Comparison of ENCODE assay signal across 15 cellular contexts in the genomic region with DNA sequence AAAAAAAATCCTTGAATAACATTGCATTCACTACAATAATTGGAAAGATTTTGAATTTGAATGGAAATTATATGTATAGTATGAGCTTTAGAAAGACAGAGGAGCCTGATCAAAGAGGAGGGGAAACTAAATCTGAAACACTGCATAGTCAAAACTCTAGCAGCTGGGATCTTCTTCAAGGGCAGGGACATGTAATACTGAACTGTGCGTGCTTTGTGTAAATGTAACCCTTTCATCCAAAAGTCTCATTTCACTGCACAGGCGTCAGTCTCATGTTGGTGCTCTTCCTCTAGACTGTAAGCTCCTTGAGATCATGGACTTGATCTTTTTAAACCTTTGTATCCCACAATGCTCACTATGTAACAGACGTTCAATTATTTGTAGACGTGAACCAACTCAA.
DNase-seq lines count a peak whose midpoint lies in the region; ATAC-seq and TF ChIP-seq lines count a peak whose summit lies in the region.
"Had no signal": no experiment of that assay in that cellular context is flagged by ENCODE, and none has a peak within 500 bp of the region (broad histone marks: within the 10 kb centered on the region; RNA-seq: fewer than 3 reads in every experiment).

No MANE protein-coding gene starts in this region.

- TF ChIP-seq POLR2A in thyroid gland (IDR thresholded peaks at IDR 0.05): no peak

- H3K4me3 ChIP-seq in GM23338 (no peak overlapping the region), thyroid gland (replicated peaks in 1 of 3) (no peak overlapping the region)

- H3K27me3 Mint-ChIP-seq in GM23338 (ENCODE audit: insufficient read depth, low read depth, poor library complexity) (peaks cover 4% of the 10 kb centered on the region), osteocyte (ENCODE audit: unreplicated experiment) (no peaks in the 10 kb centered on the region)

- peak overlapping the region; percentile 66; the same call in 1 of the 2 replicates for H2AFZ ChIP-seq in GM23338

- H3K36me3 ChIP-seq in GM23338 (ENCODE audit: insufficient read depth): peaks cover 7% of the 10 kb centered on the region
- no peaks in the 10 kb centered on the region for H3K36me3 ChIP-seq in thyroid gland

- DNase-seq in GM23338 (ENCODE audit: low spot score) (no peak), NCI-H526 treated with DMSO at 0.1 percent for 48 hours (lab: John Stamatoyannopoulos, UW) (peak; percentile 40), left kidney (ENCODE audit: low read depth, low spot score) (peak; percentile 51), thyroid gland (no peak), NCI-H187 treated with DMSO at 0.1 percent for 48 hours (lab: John Stamatoyannopoulos, UW) (no peak), osteocyte (ENCODE audit: extremely low spot score, unreplicated experiment) (no peak)
- DNase-seq in stimulated activated CD4-positive, alpha-beta T cell treated with anti-CD3 and anti-CD28 coated beads, Interleukin-4, amount 100 ng/mL, for 4 hours: no peak
- DNase-seq: CD8-positive, alpha-beta T cell; COR-L47; DMS153; DMS79 treated with DMSO at 0.1 percent for 48 hours; EL had no signal

- peaks cover 5% of the 10 kb centered on the region; the same call in 1 of the 2 replicates for H3K4me1 ChIP-seq in GM23338 (ENCODE audit: insufficient read depth)
- peaks cover 79 to 80% of the 10 kb centered on the region in 2 donors for H3K4me1 ChIP-seq in thyroid gland

- no peak for ATAC-seq in GM23338
- ATAC-seq: CD8-positive, alpha-beta T cell; HCT116; HepG2 had no signal

- H3K27me3 ChIP-seq in GM23338 (ENCODE audit: insufficient read depth) (no peaks in the 10 kb centered on the region), thyroid gland (no peaks in the 10 kb centered on the region)

- H3K27ac Mint-ChIP-seq in GM23338: no peak overlapping the region
- no peak overlapping the region for H3K27ac Mint-ChIP-seq in osteocyte (ENCODE audit: unreplicated experiment)
- H3K27ac Mint-ChIP-seq: CD14-positive monocyte; CD8-positive, alpha-beta T cell had no signal

- 90 to 91% methylated on average over 4 of the region's 4 CpGs for WGBS in thyroid gland, 2 donors

- intact Hi-C loops in thyroid gland (cut with DNase I): no loop called here

- no peaks in the 10 kb centered on the region for H3F3A ChIP-seq in GM23338 (replicated peaks; ENCODE audit: low read depth)

- H3K9me3 Mint-ChIP-seq in GM23338: peaks cover 19% of the 10 kb centered on the region
- H3K9me3 Mint-ChIP-seq in osteocyte (ENCODE audit: unreplicated experiment): peaks cover 15% of the 10 kb centered on the region

- no peaks in the 10 kb centered on the region for H4K20me1 ChIP-seq in GM23338 (replicated peaks; ENCODE audit: insufficient read depth)

- H3K9me3 ChIP-seq in thyroid gland: no peaks in the 10 kb centered on the region

- H3K27ac ChIP-seq in GM23338 (ENCODE audit: low read depth) (no peak overlapping the region), thyroid gland (peak overlapping the region; percentile 62 to 97 (median 91))

- H3K4me2 ChIP-seq in GM23338: no peak overlapping the region

- TF ChIP-seq CTCF in GM23338 (conservative IDR thresholded peaks at IDR 0.05; ENCODE audit: low read depth in 2 of 2) (no peak), thyroid gland (IDR thresholded peaks at IDR 0.05) (no peak), osteocyte (IDR thresholded peaks at IDR 0.05) (no peak)

- no peaks in the 10 kb centered on the region for H3K79me2 ChIP-seq in GM23338 (replicated peaks; ENCODE audit: insufficient read depth)

- no peak overlapping the region for H3K4me3 Mint-ChIP-seq in GM23338
- H3K4me3 Mint-ChIP-seq in osteocyte (ENCODE audit: unreplicated experiment): no peak overlapping the region
- H3K4me3 Mint-ChIP-seq: CD14-positive monocyte; CD8-positive, alpha-beta T cell had no signal

- H3K4me1 Mint-ChIP-seq in GM23338 (peaks cover 19% of the 10 kb centered on the region), osteocyte (ENCODE audit: unreplicated experiment) (peaks cover 38% of the 10 kb centered on the region)
- H3K4me1 Mint-ChIP-seq: CD14-positive monocyte had no signal

- H3K36me3 Mint-ChIP-seq in GM23338 (ENCODE audit: low read depth) (peaks cover 21% of the 10 kb centered on the region), osteocyte (ENCODE audit: unreplicated experiment) (no peaks in the 10 kb centered on the region)
- H3K36me3 Mint-ChIP-seq: CD14-positive monocyte; CD8-positive, alpha-beta T cell had no signal

- H3K9me2 ChIP-seq in GM23338 (ENCODE audit: insufficient read depth): 0 out of 2 replicates have a peak, but pooled peaks cover 5% of the 10 kb centered on the region

TF ChIP-seq in GM23338, 12 proteins besides CTCF, POLR2A, EP300 and RAD21 (continues in another document):
- TF ChIP-seq, protein P1, sequence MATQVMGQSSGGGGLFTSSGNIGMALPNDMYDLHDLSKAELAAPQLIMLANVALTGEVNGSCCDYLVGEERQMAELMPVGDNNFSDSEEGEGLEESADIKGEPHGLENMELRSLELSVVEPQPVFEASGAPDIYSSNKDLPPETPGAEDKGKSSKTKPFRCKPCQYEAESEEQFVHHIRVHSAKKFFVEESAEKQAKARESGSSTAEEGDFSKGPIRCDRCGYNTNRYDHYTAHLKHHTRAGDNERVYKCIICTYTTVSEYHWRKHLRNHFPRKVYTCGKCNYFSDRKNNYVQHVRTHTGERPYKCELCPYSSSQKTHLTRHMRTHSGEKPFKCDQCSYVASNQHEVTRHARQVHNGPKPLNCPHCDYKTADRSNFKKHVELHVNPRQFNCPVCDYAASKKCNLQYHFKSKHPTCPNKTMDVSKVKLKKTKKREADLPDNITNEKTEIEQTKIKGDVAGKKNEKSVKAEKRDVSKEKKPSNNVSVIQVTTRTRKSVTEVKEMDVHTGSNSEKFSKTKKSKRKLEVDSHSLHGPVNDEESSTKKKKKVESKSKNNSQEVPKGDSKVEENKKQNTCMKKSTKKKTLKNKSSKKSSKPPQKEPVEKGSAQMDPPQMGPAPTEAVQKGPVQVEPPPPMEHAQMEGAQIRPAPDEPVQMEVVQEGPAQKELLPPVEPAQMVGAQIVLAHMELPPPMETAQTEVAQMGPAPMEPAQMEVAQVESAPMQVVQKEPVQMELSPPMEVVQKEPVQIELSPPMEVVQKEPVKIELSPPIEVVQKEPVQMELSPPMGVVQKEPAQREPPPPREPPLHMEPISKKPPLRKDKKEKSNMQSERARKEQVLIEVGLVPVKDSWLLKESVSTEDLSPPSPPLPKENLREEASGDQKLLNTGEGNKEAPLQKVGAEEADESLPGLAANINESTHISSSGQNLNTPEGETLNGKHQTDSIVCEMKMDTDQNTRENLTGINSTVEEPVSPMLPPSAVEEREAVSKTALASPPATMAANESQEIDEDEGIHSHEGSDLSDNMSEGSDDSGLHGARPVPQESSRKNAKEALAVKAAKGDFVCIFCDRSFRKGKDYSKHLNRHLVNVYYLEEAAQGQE (IDR thresholded peaks at IDR 0.05; ENCODE audit: unreplicated experiment): no peak
- no peak for TF ChIP-seq NANOG (IDR thresholded peaks at IDR 0.05; ENCODE audit: borderline replicate concordance)

Comparison
In these comparisons a context has a peak if more than half of its experiments do, and no peak if none do; other contexts are left out.
1. DNase-seq: peak in NCI-H526 treated with DMSO at 0.1 percent for 48 hours (single experiment) and left kidney (single experiment); none in GM23338 (single experiment), thyroid gland (0 of 2), stimulated activated CD4-positive, alpha-beta T cell treated with anti-CD3 and anti-CD28 coated beads, Interleukin-4, amount 100 ng/mL, for 4 hours (0 of 2), NCI-H187 treated with DMSO at 0.1 percent for 48 hours (single experiment) and osteocyte (single experiment).